ENCODE assay signal across 1 cellular context in genomic region chr5:93894471-93895354, GRCh38.
TF ChIP-seq lines count a peak whose summit lies in the region.

No MANE protein-coding gene starts in this region.

TF ChIP-seq in GM23338, 12 proteins besides CTCF, POLR2A, EP300 and RAD21 (continued from another document):
- TF ChIP-seq ZNF462 (CRISPR knock-in tag; IDR thresholded peaks at IDR 0.05) (no peak), ZNF331 (CRISPR knock-in tag; IDR thresholded peaks at IDR 0.05; ENCODE audit: low read depth) (no peak)
